Comparison of ENCODE assay signal across 8 cellular contexts in the genomic region with DNA sequence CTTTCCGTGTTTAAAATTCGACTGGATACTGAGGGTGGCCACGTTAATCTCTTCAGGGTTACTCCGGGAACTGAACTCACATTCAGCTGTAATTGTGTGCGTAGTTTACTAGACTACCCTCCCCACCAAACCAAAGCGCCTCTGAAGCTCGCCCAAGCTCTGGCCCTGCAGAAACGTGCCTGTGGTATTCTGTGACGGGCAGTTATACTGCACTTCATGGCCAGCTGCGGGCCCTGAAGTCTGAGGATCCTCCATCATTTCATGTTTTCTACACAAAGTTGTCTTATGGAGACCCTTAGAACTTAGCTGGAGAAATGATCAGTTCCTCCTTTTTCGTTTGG. TPM values are rescaled to one million over a fixed set of nuclear protein-coding genes. Genes with fewer than 3 reads are reported as not detected.
A peak's percentile ranks its signal among the peaks of the same experiment; 100 is the strongest.
DNase-seq lines count a peak whose midpoint lies in the region; ATAC-seq, FAIRE-seq and TF ChIP-seq lines count a peak whose summit lies in the region.

No MANE protein-coding gene starts in this region.

- no peaks in the 10 kb centered on the region for H3K27me3 ChIP-seq in sigmoid colon

- ATAC-seq in GM21423 (IDR thresholded peaks at IDR 0.05; ENCODE audit: unreplicated experiment) (peak; percentile 10), SK-N-SH treated with all-trans-retinoic acid at 6 μM for 48 hours (peak; percentile 35), HG03432 (IDR thresholded peaks at IDR 0.05; ENCODE audit: unreplicated experiment) (no peak)

- H3K9me3 ChIP-seq in sigmoid colon = peaks cover 0 to 11% (median 5%) of the 10 kb centered on the region in 4 donors

- DNase-seq in AG08396 (ENCODE audit: low spot score) (peak; percentile 42), fibroblast of pulmonary artery (ENCODE audit: low read depth) (peak; percentile 22), sigmoid colon (no peak), RCC 7860 (ENCODE audit: low spot score) (no peak), NCI-H187 (lab: John Stamatoyannopoulos, UW) (no peak)

- peaks cover 0 to 18% (median 15%) of the 10 kb centered on the region in 4 donors for H3K4me1 ChIP-seq in sigmoid colon

- WGBS in sigmoid colon, 2 donors = 3 to 4% methylated on average over 11 of the region's 11 CpGs

- intact Hi-C loops in sigmoid colon (cut with DNase I) = loop anchor here (1.0 to 2.0 kb wide), 5 partner anchors 30 to 194 kb away; partner anchors contain the start of genes ZNF10, ZNF140, ZNF268 and ZNF605

- no peak for FAIRE-seq in RCC 7860 (lab: Jason Lieb, UNC)

- TF ChIP-seq CTCF in fibroblast of pulmonary artery (IDR thresholded peaks at IDR 0.05; ENCODE audit: low read length, missing control alignments) = no peak
- TF ChIP-seq CTCF in sigmoid colon (IDR thresholded peaks at IDR 0.05) = no peak

- TF ChIP-seq EP300 in sigmoid colon (IDR thresholded peaks at IDR 0.05) = no peak

- peak overlapping the region; percentile 80 for H3K4me3 ChIP-seq in fibroblast of pulmonary artery (replicated peaks; ENCODE audit: low read depth, low read length)
- H3K4me3 ChIP-seq in sigmoid colon = peak overlapping the region; percentile 68 to 87 (median 82)

- peak overlapping the region; percentile 81 to 90 (median 86) for H3K27ac ChIP-seq in sigmoid colon

- peaks cover 0 to 31% (median 2%) of the 10 kb centered on the region in 4 donors for H3K36me3 ChIP-seq in sigmoid colon

- no peak for TF ChIP-seq POLR2A in sigmoid colon (IDR thresholded peaks at IDR 0.05)

TF ChIP-seq in SK-N-SH treated with all-trans-retinoic acid at 6 μM for 48 hours, 23 proteins besides CTCF, POLR2A, EP300 and RAD21:
- TF ChIP-seq CREB5 (CRISPR knock-in tag; IDR thresholded peaks at IDR 0.05; ENCODE audit: low read depth) = no peak
- TF ChIP-seq BACH2 (CRISPR knock-in tag; IDR thresholded peaks at IDR 0.05; ENCODE audit: borderline replicate concordance) = no peak
- no peak for TF ChIP-seq TSHZ2 (CRISPR knock-in tag; IDR thresholded peaks at IDR 0.05)
- no peak for TF ChIP-seq CSRNP3 (CRISPR knock-in tag; IDR thresholded peaks at IDR 0.05)
- no peak for TF ChIP-seq ISL1 (CRISPR knock-in tag; IDR thresholded peaks at IDR 0.05)
- TF ChIP-seq GLIS3 (CRISPR knock-in tag; IDR thresholded peaks at IDR 0.05) = no peak
- no peak for TF ChIP-seq SNAI2 (CRISPR knock-in tag; IDR thresholded peaks at IDR 0.05)
- TF ChIP-seq ZNF70 (CRISPR knock-in tag; IDR thresholded peaks at IDR 0.05) = no peak
- no peak for TF ChIP-seq ESRRG (CRISPR knock-in tag; IDR thresholded peaks at IDR 0.05)
- no peak for TF ChIP-seq POU6F1 (CRISPR knock-in tag; IDR thresholded peaks at IDR 0.05; ENCODE audit: borderline replicate concordance, low read depth)
- TF ChIP-seq PPARA (CRISPR knock-in tag; IDR thresholded peaks at IDR 0.05; ENCODE audit: borderline replicate concordance) = no peak
- TF ChIP-seq RARB (CRISPR knock-in tag; IDR thresholded peaks at IDR 0.05) = no peak
- no peak for TF ChIP-seq ZC3H10 (CRISPR knock-in tag; IDR thresholded peaks at IDR 0.05)
- no peak for TF ChIP-seq ZNF8 (CRISPR knock-in tag; IDR thresholded peaks at IDR 0.05)
- TF ChIP-seq ARNTL (CRISPR knock-in tag; IDR thresholded peaks at IDR 0.05; ENCODE audit: borderline replicate concordance, low read depth) = no peak

RNA-seq across cellular contexts. Expression of gene ZNF26, which starts 0.7 kb away (rescaled TPM):
- total RNA-seq in sigmoid colon = 10 to 100 TPM in 1 of 4 donors, 1 to 10 TPM in 3; 7.9 to 10.8 (median 9.2) TPM
- polyA plus RNA-seq in sigmoid colon = 1 to 10 TPM in 2 of 3 donors, under 1 TPM in 1; 0.69 to 5.5 (median 1.8) TPM

RNA-seq across cellular contexts. Expression of gene ZNF605, which starts 30.7 kb away (rescaled TPM):
- total RNA-seq in sigmoid colon = 10 to 100 TPM in 1 of 4 donors, 1 to 10 TPM in 3; 6.2 to 15.5 (median 8.3) TPM
- polyA plus RNA-seq in sigmoid colon = 1 to 10 TPM in 2 of 3 donors, under 1 TPM in 1; 0.92 to 4.5 (median 1.2) TPM

RNA-seq across cellular contexts. Expression of gene ZNF84, which starts 50.5 kb away (rescaled TPM):
- 10 to 100 TPM; 28.8 to 32.7 (median 31.4) TPM for total RNA-seq in sigmoid colon
- 1 to 10 TPM in 2 of 3 donors, under 1 TPM in 1; 0.92 to 7.2 (median 2.4) TPM for polyA plus RNA-seq in sigmoid colon

Comparison
In these comparisons a context has a peak if more than half of its experiments do, and no peak if none do; other contexts are left out.
1. DNase-seq: peak in AG08396 (single experiment) and fibroblast of pulmonary artery (single experiment); none in sigmoid colon (single experiment), RCC 7860 (single experiment) and NCI-H187 (0 of 2).